Comparison of ENCODE assay signal across 7 cellular contexts in genomic region chr2:182717451-182718215, GRCh38. TPM values are rescaled to one million over a fixed set of nuclear protein-coding genes. Genes with fewer than 3 reads are reported as not detected.
DNase-seq lines count a peak whose midpoint lies in the region; ATAC-seq and TF ChIP-seq lines count a peak whose summit lies in the region.

No MANE protein-coding gene starts in this region.

- peak; percentile 51 for ATAC-seq in GM18517 (IDR thresholded peaks at IDR 0.05; ENCODE audit: unreplicated experiment)
- ATAC-seq in GM21786 (IDR thresholded peaks at IDR 0.05; ENCODE audit: unreplicated experiment) = peak; percentile 40

- no peak overlapping the region for H3K9ac ChIP-seq in Loucy (ENCODE audit: low read depth, low read length, poor library complexity, severe bottlenecking)

- intact Hi-C loops in posterior cingulate gyrus (cut with DNase I) = loop anchor here (5.0 kb wide), 1 partner anchor 360 kb away; the partner anchor contains the start of gene DUSP19

- no peak overlapping the region for H2AFZ ChIP-seq in Loucy (ENCODE audit: low read length)

- H3K4me2 ChIP-seq in Loucy (ENCODE audit: low read depth, low read length, poor library complexity, severe bottlenecking) = peak overlapping the region; percentile 82

- DNase-seq in germinal center (ENCODE audit: low spot score) = peak; percentile 69
- no peak for DNase-seq in type B pancreatic cell (ENCODE audit: extremely low spot score, unreplicated experiment)
- DNase-seq in HuH-7 (ENCODE audit: low spot score) = no peak
- DNase-seq in posterior cingulate gyrus = no peak

- H3K4me1 Mint-ChIP-seq in type B pancreatic cell (ENCODE audit: unreplicated experiment) = no peaks in the 10 kb centered on the region

- peaks cover 5% of the 10 kb centered on the region for H4K20me1 ChIP-seq in Loucy (ENCODE audit: insufficient read depth, low read length, poor library complexity, severe bottlenecking)

- H3K27ac Mint-ChIP-seq in type B pancreatic cell = no peak overlapping the region

- TF ChIP-seq CTCF in Loucy (conservative IDR thresholded peaks at IDR 0.05; ENCODE audit: low read length) (no peak), type B pancreatic cell (conservative IDR thresholded peaks at IDR 0.05) (no peak)

- H3K27me3 ChIP-seq in Loucy (ENCODE audit: insufficient read depth, low read length, poor library complexity, severe bottlenecking) = no peaks in the 10 kb centered on the region

- H3K4me3 ChIP-seq in Loucy (ENCODE audit: low read length, poor library complexity, severe bottlenecking) = peak overlapping the region; percentile 91

- no peaks in the 10 kb centered on the region for H3F3A ChIP-seq in Loucy (ENCODE audit: low read depth)

- H3K4me1 ChIP-seq in Loucy (ENCODE audit: insufficient read depth, low read length, poor library complexity, severe bottlenecking) = peaks cover 35% of the 10 kb centered on the region

- H3K36me3 Mint-ChIP-seq in type B pancreatic cell = no peaks in the 10 kb centered on the region

- H3K79me2 ChIP-seq in Loucy (ENCODE audit: insufficient read depth, low read length) = peaks cover 16% of the 10 kb centered on the region; the same call in 1 of the 2 replicates

- no peaks in the 10 kb centered on the region for H3K36me3 ChIP-seq in Loucy (ENCODE audit: insufficient read depth, low read length)

- H3K9me3 ChIP-seq in Loucy (ENCODE audit: insufficient read depth, low read depth, low read length) = no peaks in the 10 kb centered on the region

- H3K27me3 Mint-ChIP-seq in type B pancreatic cell = no peaks in the 10 kb centered on the region

- H3K4me3 Mint-ChIP-seq in type B pancreatic cell = no peak overlapping the region

- H3K9me3 Mint-ChIP-seq in type B pancreatic cell = no peaks in the 10 kb centered on the region

- H3K9me2 ChIP-seq in Loucy (replicated peaks; ENCODE audit: low read depth, low read length) = no peaks in the 10 kb centered on the region

RNA-seq across cellular contexts. Expression of gene DNAJC10, which starts 1.6 kb away (rescaled TPM):
- total RNA-seq in type B pancreatic cell (ENCODE audit: low replicate concordance) = 68.0 and 110 TPM in 2 replicates
